1 cellular context compared by ENCODE assay signal in genomic region chr19:8333771-8334457, GRCh38.
TF ChIP-seq lines count a peak whose summit lies in the region.

No MANE protein-coding gene starts in this region.

TF ChIP-seq in HepG2, 621 proteins besides CTCF, POLR2A, EP300 and RAD21 (continued from another document):
- TF ChIP-seq SNAPC4 (CRISPR knock-in tag; IDR thresholded peaks at IDR 0.05), result no peak
- TF ChIP-seq HNRNPLL (IDR thresholded peaks at IDR 0.05; ENCODE audit: low read depth, low read length, poor library complexity, severe bottlenecking), result peak; percentile 4
- TF ChIP-seq ZNF407 (CRISPR knock-in tag; IDR thresholded peaks at IDR 0.05; ENCODE audit: not compliant biosample characterization), result no peak
- no peak for TF ChIP-seq TOPORS (CRISPR knock-in tag; IDR thresholded peaks at IDR 0.05)
- TF ChIP-seq EZH2 (conservative IDR thresholded peaks at IDR 0.05; ENCODE audit: low read depth, low read length), result peak; percentile 53; the same call in 1 of the 2 replicates
- no peak for TF ChIP-seq MEIS1 (CRISPR knock-in tag; IDR thresholded peaks at IDR 0.05; ENCODE audit: borderline replicate concordance)
- TF ChIP-seq ZBTB25 (CRISPR knock-in tag; IDR thresholded peaks at IDR 0.05), result no peak
- TF ChIP-seq ZBTB4 (CRISPR knock-in tag; IDR thresholded peaks at IDR 0.05; ENCODE audit: borderline replicate concordance), result no peak
- no peak for TF ChIP-seq ZNF34 (CRISPR knock-in tag; IDR thresholded peaks at IDR 0.05; ENCODE audit: borderline replicate concordance)
- 0 out of 2 replicates have a peak, but pooled peaks have one; percentile 56 for TF ChIP-seq CSRNP1 (CRISPR knock-in tag; IDR thresholded peaks at IDR 0.05)
